In genomic region chr1:91314643-91315042, GRCh38 we compare ENCODE assay signal across 27 cellular contexts.
DNase-seq lines count a peak whose midpoint lies in the region; FAIRE-seq and TF ChIP-seq lines count a peak whose summit lies in the region.
"Had no signal": no experiment of that assay in that cellular context is flagged by ENCODE, and none has a peak within 500 bp of the region (broad histone marks: within the 10 kb centered on the region; RNA-seq: fewer than 3 reads in every experiment).

No MANE protein-coding gene starts in this region.

- TF ChIP-seq POLR2A in lower leg skin (IDR thresholded peaks at IDR 0.05), result no peak

- H3K4me2 ChIP-seq in GM23248 (ENCODE audit: unreplicated experiment) (no peak overlapping the region), osteoblast (ENCODE audit: insufficient read depth, low read length) (no peak overlapping the region)
- H3K4me2 ChIP-seq: A549; BLaER1 treated with 17β-estradiol and CSF1 and Interleukin-3, amounts not matched to agents 10 nM and 100 nM had no signal

- DNase-seq in GM23248, result peak; percentile 8
- DNase-seq in bronchial epithelial cell (ENCODE audit: low read depth), result peak; percentile 26
- peak; percentile 2 for DNase-seq in fibroblast of mammary gland (ENCODE audit: low read depth)
- DNase-seq in osteoblast (ENCODE audit: insufficient read length, low spot score, missing footprints), result peak; percentile 9
- no peak for DNase-seq in endothelial cell (ENCODE audit: low spot score)
- no peak for DNase-seq in activated naive CD8-positive, alpha-beta T cell treated with anti-CD3 and anti-CD28 coated beads for 36 hours
- no peak for DNase-seq in lower leg skin (ENCODE audit: low spot score in 2 of 2)
- DNase-seq: 8988T; ACHN; AML-193; BE2C; CD4-positive, alpha-beta T cell; CD8-positive, alpha-beta memory T cell; DMS 273 treated with DMSO at 0.1 percent for 48 hours; DMS79; EL; GF-D8; GOT3; HFFc6 had no signal

- H3K9ac ChIP-seq in GM23248, result no peak overlapping the region
- H3K9ac ChIP-seq: BLaER1 treated with 17β-estradiol and CSF1 and Interleukin-3, amounts not matched to agents 10 nM and 100 nM had no signal

- no peak for FAIRE-seq in bronchial epithelial cell (lab: Jason Lieb, UNC)
- FAIRE-seq: A549, D721Med, GM12891, GM18507, H54 had no signal

- in situ Hi-C loops in GM23248 (cut with MboI), result no loop called here

- no peak overlapping the region for H3K27ac Mint-ChIP-seq in endothelial cell (ENCODE audit: unreplicated experiment)
- H3K27ac Mint-ChIP-seq in activated naive CD8-positive, alpha-beta T cell treated with anti-CD3 and anti-CD28 coated beads for 36 hours, result no peak overlapping the region
- H3K27ac Mint-ChIP-seq: CD14-positive monocyte; CD4-positive, alpha-beta T cell; CD8-positive, alpha-beta memory T cell; HFFc6 had no signal

- peaks cover 6% of the 10 kb centered on the region for H3K9me3 Mint-ChIP-seq in endothelial cell (ENCODE audit: unreplicated experiment)
- H3K9me3 Mint-ChIP-seq in activated naive CD8-positive, alpha-beta T cell treated with anti-CD3 and anti-CD28 coated beads for 36 hours, result no peaks in the 10 kb centered on the region

- H4K20me1 ChIP-seq in GM23248 (ENCODE audit: insufficient read depth), result no peaks in the 10 kb centered on the region
- no peaks in the 10 kb centered on the region for H4K20me1 ChIP-seq in osteoblast (ENCODE audit: insufficient read depth, low read length)
- H4K20me1 ChIP-seq: BLaER1 treated with 17β-estradiol and CSF1 and Interleukin-3, amounts not matched to agents 10 nM and 100 nM had no signal

- no peaks in the 10 kb centered on the region for H3K9me3 ChIP-seq in GM23248 (ENCODE audit: low read depth)
- no peaks in the 10 kb centered on the region for H3K9me3 ChIP-seq in osteoblast (ENCODE audit: low read depth, low read length)
- H3K9me3 ChIP-seq: A549, BE2C, HAP-1 had no signal

- H3K4me3 ChIP-seq in GM23248 (no peak overlapping the region), bronchial epithelial cell (ENCODE audit: low read depth, low read length) (no peak overlapping the region), fibroblast of mammary gland (ENCODE audit: control insufficient read depth, low read depth, low read length) (no peak overlapping the region), osteoblast (ENCODE audit: insufficient read depth, low read length) (no peak overlapping the region), lower leg skin (ENCODE audit: low read depth, poor library complexity, severe bottlenecking) (no peak overlapping the region)
- H3K4me3 ChIP-seq: A549; BLaER1 treated with 17β-estradiol and CSF1 and Interleukin-3, amounts not matched to agents 10 nM and 100 nM; HAP-1 had no signal

- intact Hi-C loops in lower leg skin (cut with DNase I; ENCODE audit: low total_unique reads), result no loop called here

- H3K36me3 Mint-ChIP-seq in endothelial cell (ENCODE audit: low read depth, unreplicated experiment), result peaks cover 20% of the 10 kb centered on the region
- H3K36me3 Mint-ChIP-seq in activated naive CD8-positive, alpha-beta T cell treated with anti-CD3 and anti-CD28 coated beads for 36 hours, result no peaks in the 10 kb centered on the region
- H3K36me3 Mint-ChIP-seq: CD14-positive monocyte; CD8-positive, alpha-beta memory T cell had no signal

- no peak overlapping the region for H2AFZ ChIP-seq in GM23248
- H2AFZ ChIP-seq in osteoblast (ENCODE audit: low read length), result no peak overlapping the region

- no peaks in the 10 kb centered on the region for H3K27me3 ChIP-seq in GM23248 (replicated peaks; ENCODE audit: insufficient read depth)
- H3K27me3 ChIP-seq in bronchial epithelial cell (ENCODE audit: control insufficient read depth, insufficient read depth, low read length), result no peaks in the 10 kb centered on the region
- no peaks in the 10 kb centered on the region for H3K27me3 ChIP-seq in osteoblast (ENCODE audit: insufficient read depth, low read length)
- H3K27me3 ChIP-seq: BE2C; BLaER1 treated with 17β-estradiol and CSF1 and Interleukin-3, amounts not matched to agents 10 nM and 100 nM had no signal

- no peaks in the 10 kb centered on the region for H3K27me3 Mint-ChIP-seq in endothelial cell (ENCODE audit: unreplicated experiment)
- peaks cover 21% of the 10 kb centered on the region for H3K27me3 Mint-ChIP-seq in activated naive CD8-positive, alpha-beta T cell treated with anti-CD3 and anti-CD28 coated beads for 36 hours

- H3F3A ChIP-seq in GM23248 (ENCODE audit: insufficient read depth), result no peaks in the 10 kb centered on the region

- no peak overlapping the region for H3K4me3 Mint-ChIP-seq in endothelial cell (ENCODE audit: unreplicated experiment)
- H3K4me3 Mint-ChIP-seq in activated naive CD8-positive, alpha-beta T cell treated with anti-CD3 and anti-CD28 coated beads for 36 hours, result no peak overlapping the region
- H3K4me3 Mint-ChIP-seq: CD14-positive monocyte; CD4-positive, alpha-beta T cell; CD8-positive, alpha-beta memory T cell; HFFc6 had no signal

- H3K36me3 ChIP-seq in GM23248 (ENCODE audit: low read depth), result no peaks in the 10 kb centered on the region
- H3K36me3 ChIP-seq in bronchial epithelial cell (ENCODE audit: control insufficient read depth, insufficient read depth, low read length), result no peaks in the 10 kb centered on the region
- H3K36me3 ChIP-seq in osteoblast (ENCODE audit: insufficient read depth, low read length), result no peaks in the 10 kb centered on the region
- H3K36me3 ChIP-seq: BE2C, HAP-1 had no signal

- no peaks in the 10 kb centered on the region for H3K9me2 ChIP-seq in GM23248 (ENCODE audit: insufficient read depth)

- TF ChIP-seq CTCF in bronchial epithelial cell (IDR thresholded peaks at IDR 0.05; ENCODE audit: insufficient read depth, low read length, severe bottlenecking), result no peak
- TF ChIP-seq CTCF in fibroblast of mammary gland (conservative IDR thresholded peaks at IDR 0.05; ENCODE audit: control insufficient read depth, insufficient read depth, low read depth, low read length), result no peak
- no peak for TF ChIP-seq CTCF in osteoblast (IDR thresholded peaks at IDR 0.05; ENCODE audit: extremely low read depth, low read depth, low read length)
- TF ChIP-seq CTCF in endothelial cell (IDR thresholded peaks at IDR 0.05; ENCODE audit: unreplicated experiment), result no peak
- TF ChIP-seq CTCF in lower leg skin (IDR thresholded peaks at IDR 0.05), result no peak

- no peaks in the 10 kb centered on the region for H3K4me1 ChIP-seq in GM23248 (ENCODE audit: insufficient read depth)
- no peaks in the 10 kb centered on the region for H3K4me1 ChIP-seq in osteoblast (ENCODE audit: insufficient read depth, low read length)
- H3K4me1 ChIP-seq: A549; BE2C; BLaER1 treated with 17β-estradiol and CSF1 and Interleukin-3, amounts not matched to agents 10 nM and 100 nM; HAP-1 had no signal

- 25 to 26% methylated on average over 2 of the region's 2 CpGs for WGBS in GM23248 (ENCODE audit: low coverage in 1 of 2, low lambda C conversion rate in 2 of 2, missing lambda C conversion rate in 2 of 2), 2 experiments
- 85 to 93% methylated on average over 2 of the region's 2 CpGs for WGBS in lower leg skin, 2 donors

- no peak overlapping the region for H3K27ac ChIP-seq in GM23248
- no peak overlapping the region for H3K27ac ChIP-seq in osteoblast (ENCODE audit: low read depth, low read length)
- H3K27ac ChIP-seq: A549; BLaER1 treated with 17β-estradiol and CSF1 and Interleukin-3, amounts not matched to agents 10 nM and 100 nM had no signal

- H3K79me2 ChIP-seq in GM23248 (ENCODE audit: insufficient read depth), result no peaks in the 10 kb centered on the region
- no peaks in the 10 kb centered on the region for H3K79me2 ChIP-seq in osteoblast (ENCODE audit: insufficient read depth, low read length)

- no peaks in the 10 kb centered on the region for H3K4me1 Mint-ChIP-seq in endothelial cell (ENCODE audit: unreplicated experiment)
- no peaks in the 10 kb centered on the region for H3K4me1 Mint-ChIP-seq in activated naive CD8-positive, alpha-beta T cell treated with anti-CD3 and anti-CD28 coated beads for 36 hours
- H3K4me1 Mint-ChIP-seq: CD14-positive monocyte; CD8-positive, alpha-beta memory T cell had no signal

Comparison
In these comparisons a context has a peak if more than half of its experiments do, and no peak if none do; other contexts are left out.
1. DNase-seq: peak in GM23248 (single experiment), bronchial epithelial cell (single experiment), fibroblast of mammary gland (single experiment) and osteoblast (single experiment); none in endothelial cell (single experiment), activated naive CD8-positive, alpha-beta T cell treated with anti-CD3 and anti-CD28 coated beads for 36 hours (single experiment) and lower leg skin (0 of 2).